ENCODE assay signal across 8 cellular contexts in genomic region chr12:40225337-40225983, GRCh38. TPM values are rescaled to one million over a fixed set of nuclear protein-coding genes. Genes with fewer than 3 reads are reported as not detected.
DNase-seq lines count a peak whose midpoint lies in the region; ATAC-seq, FAIRE-seq and TF ChIP-seq lines count a peak whose summit lies in the region.

No MANE protein-coding gene starts in this region.

- peak; percentile 6 to 12; a peak in 4 of 6 replicates for ATAC-seq in A549
- no peak for ATAC-seq in HG03432 (IDR thresholded peaks at IDR 0.05; ENCODE audit: unreplicated experiment)

- peak overlapping the region; percentile 85 for H3K4me2 ChIP-seq in A549
- H3K4me2 ChIP-seq in KMS-11, result peak overlapping the region; percentile 38

- H3K4me3 ChIP-seq in A549 (peak overlapping the region; percentile 58), KMS-11 (IDR thresholded peaks at IDR 0.05; ENCODE audit: insufficient read depth, low read depth, low read length) (no peak overlapping the region), duodenal mucosa (ENCODE audit: low read depth in 1 of 2, low read length in 2 of 2) (peak overlapping the region; percentile 70 to 71), muscle layer of colon (ENCODE audit: low read depth in 1 of 2, low read length in 2 of 2) (peak overlapping the region; percentile 91 to 96)

- H3K27me3 ChIP-seq in KMS-11 (ENCODE audit: insufficient read depth, low read depth) (no peaks in the 10 kb centered on the region), duodenal mucosa (ENCODE audit: control insufficient read depth in 1 of 2, insufficient read depth in 2 of 2, low read length in 2 of 2) (peaks cover 2 to 4% of the 10 kb centered on the region in 2 donors), muscle layer of colon (ENCODE audit: control insufficient read depth in 1 of 2, insufficient read depth in 2 of 2, low read length in 2 of 2) (no peaks in the 10 kb centered on the region)

- CTCF ChIA-PET in A549 (lab: Yijun Ruan, JAX), result interaction anchor here (1.3 to 1.8 kb wide), 2 partner anchors 73 to 100 kb away, joined by 3 to 4 read pairs; no protein-coding TSS in a partner anchor

- H3K36me3 ChIP-seq in KMS-11 (ENCODE audit: insufficient read depth) (no peaks in the 10 kb centered on the region), duodenal mucosa (ENCODE audit: control insufficient read depth in 1 of 2, insufficient read depth in 2 of 2, low read length in 2 of 2) (no peaks in the 10 kb centered on the region), muscle layer of colon (ENCODE audit: insufficient read depth, low read length) (no peaks in the 10 kb centered on the region)

- DNase-seq in A549 (ENCODE audit: low read depth in 1 of 2, low spot score in 1 of 2) (peak in 1 of 2 experiments; percentile 17), COR-L47 (lab: John Stamatoyannopoulos, UW) (no peak), AML-193 (lab: John Stamatoyannopoulos, UW) (no peak)
- DNase-seq in stimulated activated CD8-positive, alpha-beta memory T cell treated with anti-CD3 and anti-CD28 coated beads, Interleukin-4, amount 100 ng/mL, for 48 hours, result no peak

- TF ChIP-seq RAD21 in A549 (conservative IDR thresholded peaks at IDR 0.05 in 1 of 2, IDR thresholded peaks at IDR 0.05 in 1 of 2), result no peak

- TF ChIP-seq EP300 in A549 (IDR thresholded peaks at IDR 0.05), result no peak

- H3K9me3 ChIP-seq in A549 (no peaks in the 10 kb centered on the region), duodenal mucosa (ENCODE audit: control insufficient read depth in 1 of 2, low read length in 2 of 2) (no peaks in the 10 kb centered on the region), muscle layer of colon (ENCODE audit: low read length) (no peaks in the 10 kb centered on the region)

- H3K79me2 ChIP-seq in KMS-11 (ENCODE audit: insufficient read depth, low read depth), result no peaks in the 10 kb centered on the region

- WGBS in A549 (ENCODE audit: missing lambda C conversion rate), result 3% methylated on average over 12 of the region's 12 CpGs

- no peak for TF ChIP-seq POLR2A in A549 (IDR thresholded peaks at IDR 0.05; ENCODE audit: low read length)

- peak overlapping the region; percentile 48 for H2AFZ ChIP-seq in KMS-11 (ENCODE audit: low read depth)

- H3K27ac ChIP-seq in A549 (peak overlapping the region; percentile 94 to 98), KMS-11 (no peak overlapping the region), duodenal mucosa (ENCODE audit: low read depth, low read length) (peak overlapping the region; percentile 89), muscle layer of colon (ENCODE audit: low read depth, low read length) (peak overlapping the region; percentile 74)

- H3K4me1 ChIP-seq in A549 (peaks cover 40% of the 10 kb centered on the region), KMS-11 (ENCODE audit: low read depth, poor library complexity, severe bottlenecking) (peaks cover 15% of the 10 kb centered on the region), duodenal mucosa (ENCODE audit: control insufficient read depth in 1 of 2, insufficient read depth in 2 of 2, low read length in 2 of 2) (peaks cover 0 to 4% of the 10 kb centered on the region in 2 donors), muscle layer of colon (ENCODE audit: insufficient read depth, low read length) (peaks cover 12% of the 10 kb centered on the region)

- TF ChIP-seq CTCF in A549 (IDR thresholded peaks at IDR 0.05) (no peak), KMS-11 (conservative IDR thresholded peaks at IDR 0.05; ENCODE audit: low read depth, low read length) (no peak)

- POLR2A ChIA-PET in A549 (lab: Yijun Ruan, JAX), result interaction anchor here (0.7 to 1.0 kb wide), 3 partner anchors 23 to 61 kb away, joined by 4 read pairs; no protein-coding TSS in a partner anchor

- H3K9ac ChIP-seq in KMS-11 (peak overlapping the region; percentile 52; the same call in 1 of the 2 replicates), duodenal mucosa (ENCODE audit: low read depth in 1 of 2, low read length in 2 of 2) (peak overlapping the region; percentile 59 to 71), muscle layer of colon (ENCODE audit: low read length) (peak overlapping the region; percentile 99)

- FAIRE-seq in A549 (lab: Jason Lieb, UNC), result peak; percentile 70

- H4K20me1 ChIP-seq in KMS-11 (ENCODE audit: insufficient read depth), result no peaks in the 10 kb centered on the region

TF ChIP-seq in A549, 52 proteins besides CTCF, POLR2A, EP300 and RAD21:
- TF ChIP-seq HMGXB4 (CRISPR knock-in tag; IDR thresholded peaks at IDR 0.05; ENCODE audit: borderline replicate concordance) (no peak), CEBPB (IDR thresholded peaks at IDR 0.05) (peak; percentile 65 to 85; a peak in 3 of 4 replicates), MAX (IDR thresholded peaks at IDR 0.05) (0 out of 2 replicates have a peak, but pooled peaks have one; percentile 31)

RNA-seq across cellular contexts. Expression of gene LRRK2, which starts 0.7 kb away (rescaled TPM):
- 18.1 and 20.4 TPM in 2 replicates for polyA plus RNA-seq in A549 (2011; rRNA removed)
- polyA plus RNA-seq in A549 (2012; cell fraction: cytosol; rRNA removed), result 1.5 and 1.7 TPM in 2 replicates
- 1.6 and 2.8 TPM in 2 replicates for polyA plus RNA-seq in A549 (2012; cell fraction: nucleus; rRNA removed)
- 3.1 to 5.3 TPM (median 5.2 TPM) in 3 replicates for polyA plus RNA-seq in A549 (2017; fragmentation: RNase III; extraction: RNeasy Plus Mini Kit Qiagen cat#74134 plus additional on column Dnase treatment)
- polyA minus RNA-seq in A549 (2011; rRNA and poly(A)+ RNA removed), result 13.2 and 13.5 TPM in 2 replicates
